In the genomic region with DNA sequence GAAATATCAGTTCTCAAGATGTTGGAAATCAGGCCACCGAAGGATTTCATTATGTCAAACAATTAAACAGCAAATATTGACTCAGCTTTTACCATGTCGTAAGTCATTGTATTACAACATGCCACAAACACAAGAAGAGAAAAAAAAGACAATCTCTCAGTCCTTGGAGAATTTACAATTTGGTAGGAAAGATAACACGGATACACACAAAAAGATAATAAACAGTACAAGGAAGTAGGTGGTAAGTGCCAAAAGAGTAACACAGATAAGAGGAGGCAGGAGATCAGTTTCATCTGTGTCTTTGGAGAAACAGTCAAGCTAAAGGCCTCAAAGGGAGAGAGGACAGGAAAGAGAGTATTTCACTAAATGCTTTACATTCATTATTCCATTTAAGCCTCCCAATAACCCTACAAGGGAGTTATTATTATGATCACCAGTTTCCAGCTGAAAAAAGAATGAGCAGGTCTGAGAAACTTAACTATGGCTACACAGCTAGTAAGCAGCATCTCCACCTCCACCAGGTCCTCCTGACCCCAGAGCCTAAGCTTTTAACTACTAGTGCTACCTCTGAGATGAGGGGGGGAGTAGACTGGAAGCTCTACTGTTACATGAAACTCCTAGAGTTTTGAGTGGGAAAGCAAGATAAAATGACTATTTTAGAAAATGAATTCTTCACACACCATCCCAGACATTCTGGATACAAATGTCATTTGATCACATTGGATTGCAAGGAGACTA, we compare ENCODE assay signal across 1 cellular context.
TF ChIP-seq lines count a peak whose summit lies in the region.

No MANE protein-coding gene starts in this region.

TF ChIP-seq in K562, 482 proteins besides CTCF, POLR2A, EP300 and RAD21 (continued from another document and continues in another):
- no peak for TF ChIP-seq CREB3 (tag; conservative IDR thresholded peaks at IDR 0.05; ENCODE audit: low read depth)
- peak; percentile 89 for TF ChIP-seq FOXM1 (IDR thresholded peaks at IDR 0.05; ENCODE audit: low read depth)
- TF ChIP-seq FOXM1 (CRISPR knock-in tag; IDR thresholded peaks at IDR 0.05; ENCODE audit: low read depth) = no peak
- no peak for TF ChIP-seq ZNF584 (CRISPR knock-in tag; IDR thresholded peaks at IDR 0.05; ENCODE audit: low read depth)
- no peak for TF ChIP-seq CEBPG (CRISPR knock-in tag; IDR thresholded peaks at IDR 0.05)
- peak; percentile 54 to 80 for TF ChIP-seq CEBPG (tag; conservative IDR thresholded peaks at IDR 0.05 in 1 of 2, IDR thresholded peaks at IDR 0.05 in 1 of 2)
- no peak for TF ChIP-seq TEAD2 (tag; IDR thresholded peaks at IDR 0.05)
- no peak for TF ChIP-seq NCOA6 (IDR thresholded peaks at IDR 0.05)
- no peak for TF ChIP-seq POU5F1 (IDR thresholded peaks at IDR 0.05; ENCODE audit: borderline replicate concordance, low read depth, low read length, partially characterized antibody)
- TF ChIP-seq ZKSCAN3 (CRISPR knock-in tag; IDR thresholded peaks at IDR 0.05) = no peak
- TF ChIP-seq ZBTB9 (CRISPR knock-in tag; IDR thresholded peaks at IDR 0.05) = no peak
- TF ChIP-seq PHB2 (IDR thresholded peaks at IDR 0.05; ENCODE audit: low read depth) = peak; percentile 64; the same call in 1 of the 2 replicates
- TF ChIP-seq SMARCA4 (IDR thresholded peaks at IDR 0.05) = peak; percentile 98
- TF ChIP-seq NFIX (CRISPR knock-in tag; IDR thresholded peaks at IDR 0.05; ENCODE audit: low read depth) = no peak
- TF ChIP-seq, protein P1, sequence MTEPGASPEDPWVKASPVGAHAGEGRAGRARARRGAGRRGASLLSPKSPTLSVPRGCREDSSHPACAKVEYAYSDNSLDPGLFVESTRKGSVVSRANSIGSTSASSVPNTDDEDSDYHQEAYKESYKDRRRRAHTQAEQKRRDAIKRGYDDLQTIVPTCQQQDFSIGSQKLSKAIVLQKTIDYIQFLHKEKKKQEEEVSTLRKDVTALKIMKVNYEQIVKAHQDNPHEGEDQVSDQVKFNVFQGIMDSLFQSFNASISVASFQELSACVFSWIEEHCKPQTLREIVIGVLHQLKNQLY (CRISPR knock-in tag; conservative IDR thresholded peaks at IDR 0.05) = no peak
- TF ChIP-seq ZNF780A (CRISPR knock-in tag; IDR thresholded peaks at IDR 0.05) = no peak
- TF ChIP-seq, protein P2, sequence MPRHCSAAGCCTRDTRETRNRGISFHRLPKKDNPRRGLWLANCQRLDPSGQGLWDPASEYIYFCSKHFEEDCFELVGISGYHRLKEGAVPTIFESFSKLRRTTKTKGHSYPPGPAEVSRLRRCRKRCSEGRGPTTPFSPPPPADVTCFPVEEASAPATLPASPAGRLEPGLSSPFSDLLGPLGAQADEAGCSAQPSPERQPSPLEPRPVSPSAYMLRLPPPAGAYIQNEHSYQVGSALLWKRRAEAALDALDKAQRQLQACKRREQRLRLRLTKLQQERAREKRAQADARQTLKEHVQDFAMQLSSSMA (CRISPR knock-in tag; IDR thresholded peaks at IDR 0.05) = no peak
- no peak for TF ChIP-seq E2F6 (IDR thresholded peaks at IDR 0.05; ENCODE audit: borderline replicate concordance in 1 of 2, extremely low read depth in 1 of 2, insufficient read depth in 1 of 2, insufficient read length in 1 of 2, low read depth in 1 of 2, low read length in 1 of 2, poor library complexity in 1 of 2, severe bottlenecking in 1 of 2)
- TF ChIP-seq NFE2 (IDR thresholded peaks at IDR 0.05; ENCODE audit: low read depth) = peak; percentile 21; the same call in 1 of the 2 replicates
- peak; percentile 84 for TF ChIP-seq ELF1 (tag; IDR thresholded peaks at IDR 0.05)
- no peak for TF ChIP-seq ZNF408 (CRISPR knock-in tag; IDR thresholded peaks at IDR 0.05; ENCODE audit: low read depth)
- TF ChIP-seq KAT2B (IDR thresholded peaks at IDR 0.05; ENCODE audit: low read depth, low read length) = no peak
- TF ChIP-seq TCF7 (IDR thresholded peaks at IDR 0.05; ENCODE audit: borderline replicate concordance) = no peak
- no peak for TF ChIP-seq TGIF2 (CRISPR knock-in tag; IDR thresholded peaks at IDR 0.05)
- TF ChIP-seq LEF1 (IDR thresholded peaks at IDR 0.05) = peak; percentile 93
- TF ChIP-seq KDM5B (IDR thresholded peaks at IDR 0.05; ENCODE audit: insufficient replicate concordance, low read depth, low read length) = no peak
- TF ChIP-seq ZNF583 (CRISPR knock-in tag; IDR thresholded peaks at IDR 0.05) = no peak
- peak; percentile 98 for TF ChIP-seq ARID1B (IDR thresholded peaks at IDR 0.05)
- TF ChIP-seq ZNF586 (CRISPR knock-in tag; conservative IDR thresholded peaks at IDR 0.05) = no peak
- no peak for TF ChIP-seq RFX1 (IDR thresholded peaks at IDR 0.05)
- no peak; the same call in 1 of the 2 replicates for TF ChIP-seq VEZF1 (CRISPR knock-in tag; IDR thresholded peaks at IDR 0.05)
- TF ChIP-seq ZHX1 (conservative IDR thresholded peaks at IDR 0.05; ENCODE audit: low read length) = no peak
- TF ChIP-seq L3MBTL2 (IDR thresholded peaks at IDR 0.05) = 0 out of 2 replicates have a peak, but pooled peaks have one; percentile 17
- TF ChIP-seq ZNF696 (CRISPR knock-in tag; conservative IDR thresholded peaks at IDR 0.05) = no peak
- no peak for TF ChIP-seq SMAD2 (IDR thresholded peaks at IDR 0.05; ENCODE audit: low read depth, low read length)
- no peak for TF ChIP-seq RBFOX2 (IDR thresholded peaks at IDR 0.05; ENCODE audit: low read depth, low read length)
- TF ChIP-seq NELFE (IDR thresholded peaks at IDR 0.05; ENCODE audit: insufficient read depth, insufficient read length) = no peak
- TF ChIP-seq ZZZ3 (IDR thresholded peaks at IDR 0.05) = no peak
- no peak for TF ChIP-seq MCM5 (IDR thresholded peaks at IDR 0.05; ENCODE audit: low read depth)
- TF ChIP-seq PATZ1 (CRISPR knock-in tag; IDR thresholded peaks at IDR 0.05; ENCODE audit: borderline replicate concordance) = no peak
- no peak for TF ChIP-seq ZNF695 (CRISPR knock-in tag; IDR thresholded peaks at IDR 0.05)
- TF ChIP-seq SMC3 (conservative IDR thresholded peaks at IDR 0.05; ENCODE audit: insufficient read depth, low read depth, low read length) = no peak
- peak; percentile 64 for TF ChIP-seq PRDM10 (IDR thresholded peaks at IDR 0.05; ENCODE audit: partially characterized antibody)
- peak; percentile 92 for TF ChIP-seq ELF4 (CRISPR knock-in tag; IDR thresholded peaks at IDR 0.05)
- TF ChIP-seq CREB3L1 (IDR thresholded peaks at IDR 0.05; ENCODE audit: borderline replicate concordance, low read depth) = no peak
- TF ChIP-seq NFIC (IDR thresholded peaks at IDR 0.05) = peak; percentile 89
- peak; percentile 45 for TF ChIP-seq GABPA (tag; conservative IDR thresholded peaks at IDR 0.05; ENCODE audit: low read depth)
- no peak for TF ChIP-seq ZNF551 (CRISPR knock-in tag; IDR thresholded peaks at IDR 0.05)
